In the genomic region with DNA sequence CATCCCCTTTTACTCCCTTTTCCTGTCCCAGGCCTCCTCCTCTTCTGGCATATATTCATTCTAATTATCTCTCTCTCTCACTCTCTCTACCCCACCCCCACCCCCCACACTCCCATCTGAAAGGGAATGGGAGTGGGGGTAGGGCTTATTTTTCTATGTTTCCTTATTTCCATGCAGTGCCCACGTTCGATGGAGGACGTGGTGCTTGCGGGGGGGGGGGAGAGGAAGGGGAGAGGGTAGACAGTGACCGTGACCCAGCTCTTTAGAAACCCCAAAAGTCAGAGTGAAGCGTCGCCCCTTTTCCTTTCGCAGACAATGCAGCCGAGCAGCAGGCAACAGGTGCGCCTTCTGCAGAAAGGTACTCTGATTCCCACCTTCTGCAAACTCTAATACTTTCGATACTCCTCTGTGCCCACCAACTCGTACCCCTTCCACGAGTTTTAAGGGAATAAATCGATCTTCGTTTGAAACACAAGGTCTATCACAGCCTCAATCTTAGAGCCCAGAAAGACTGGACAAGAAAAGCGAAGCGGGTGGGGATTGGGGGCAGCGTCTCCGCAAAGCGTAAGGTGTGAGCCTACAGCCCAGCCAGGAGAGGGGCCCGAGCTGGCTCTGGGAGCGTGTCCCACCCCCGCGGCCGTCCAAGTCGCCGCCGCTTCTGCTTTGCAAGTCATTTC, we compare ENCODE assay signal across 8 cellular contexts. TPM values are rescaled to one million over a fixed set of nuclear protein-coding genes. Genes with fewer than 3 reads are reported as not detected.
DNase-seq lines count a peak whose midpoint lies in the region; ATAC-seq lines count a peak whose summit lies in the region.

No MANE protein-coding gene starts in this region.

- H3K4me3 ChIP-seq in Karpas-422 (ENCODE audit: low read length): peak overlapping the region; percentile 66
- peak overlapping the region; percentile 45 for H3K4me3 ChIP-seq in iPS-11a (ENCODE audit: low read depth, low read length)

- H3K4me2 ChIP-seq in Karpas-422 (ENCODE audit: low read depth, low read length, poor library complexity, severe bottlenecking): peak overlapping the region; percentile 78

- H3K79me2 ChIP-seq in Karpas-422 (ENCODE audit: low read length): no peaks in the 10 kb centered on the region

- peaks cover 57% of the 10 kb centered on the region for H3K4me1 Mint-ChIP-seq in activated naive CD8-positive, alpha-beta T cell (ENCODE audit: low read depth)

- no peaks in the 10 kb centered on the region for H3K9me3 ChIP-seq in Karpas-422 (ENCODE audit: low read length)

- H4K20me1 ChIP-seq in Karpas-422 (ENCODE audit: insufficient read depth, low read depth, low read length): no peaks in the 10 kb centered on the region

- ATAC-seq in GM21528 (IDR thresholded peaks at IDR 0.05; ENCODE audit: low FRiP score, unreplicated experiment): peak; percentile 24

- H3K27ac Mint-ChIP-seq in activated naive CD8-positive, alpha-beta T cell: peak overlapping the region; percentile 95

- H3K27me3 ChIP-seq in Karpas-422 (ENCODE audit: low read length): no peaks in the 10 kb centered on the region

- H3K27me3 Mint-ChIP-seq in activated naive CD8-positive, alpha-beta T cell: peaks cover 4% of the 10 kb centered on the region

- DNase-seq in NCI-H1092 treated with DMSO at 0.1 percent for 48 hours (lab: John Stamatoyannopoulos, UW) (peak; percentile 21), NCI-H1092 (lab: John Stamatoyannopoulos, UW) (no peak), Karpas-422 (no peak), NCI-H1048 (lab: John Stamatoyannopoulos, UW) (no peak)
- peak; percentile 48 for DNase-seq in stimulated activated CD8-positive, alpha-beta memory T cell treated with anti-CD3 and anti-CD28 coated beads, Interleukin-4, amount 100 ng/mL, for 24 hours (ENCODE audit: low read depth)

- peak overlapping the region; percentile 92 for H3K4me3 Mint-ChIP-seq in activated naive CD8-positive, alpha-beta T cell

- no peaks in the 10 kb centered on the region for H3K9me3 Mint-ChIP-seq in activated naive CD8-positive, alpha-beta T cell (ENCODE audit: low read depth)

- H2AFZ ChIP-seq in Karpas-422 (ENCODE audit: low read length): no peak overlapping the region

- peaks cover 16% of the 10 kb centered on the region for H3K4me1 ChIP-seq in Karpas-422 (ENCODE audit: low read length)

- no peak overlapping the region for H3K27ac ChIP-seq in Karpas-422 (ENCODE audit: low read length)

- peak overlapping the region; percentile 62 for H3K9ac ChIP-seq in Karpas-422 (ENCODE audit: low read length)

- no peaks in the 10 kb centered on the region for H3K9me2 ChIP-seq in Karpas-422 (replicated peaks; ENCODE audit: insufficient read depth, low read length)

- no peaks in the 10 kb centered on the region for H3K36me3 ChIP-seq in Karpas-422 (ENCODE audit: insufficient read depth, low read length)

- peaks cover 18% of the 10 kb centered on the region for H3K36me3 Mint-ChIP-seq in activated naive CD8-positive, alpha-beta T cell

RNA-seq across cellular contexts. Expression of gene NR4A2, which starts 0.9 kb away (rescaled TPM):
- 0.40 TPM in 1 of 2 replicates, not detected in the other for total RNA-seq in Karpas-422 (2014; rRNA removed; shearing (Covaris generic); ENCODE audit: low replicate concordance)

Comparison
In these comparisons a context has a peak if more than half of its experiments do, and no peak if none do; other contexts are left out.
1. DNase-seq: peak in NCI-H1092 treated with DMSO at 0.1 percent for 48 hours (single experiment) and stimulated activated CD8-positive, alpha-beta memory T cell treated with anti-CD3 and anti-CD28 coated beads, Interleukin-4, amount 100 ng/mL, for 24 hours (single experiment); none in NCI-H1092 (single experiment), Karpas-422 (single experiment) and NCI-H1048 (single experiment).